In the genomic region with DNA sequence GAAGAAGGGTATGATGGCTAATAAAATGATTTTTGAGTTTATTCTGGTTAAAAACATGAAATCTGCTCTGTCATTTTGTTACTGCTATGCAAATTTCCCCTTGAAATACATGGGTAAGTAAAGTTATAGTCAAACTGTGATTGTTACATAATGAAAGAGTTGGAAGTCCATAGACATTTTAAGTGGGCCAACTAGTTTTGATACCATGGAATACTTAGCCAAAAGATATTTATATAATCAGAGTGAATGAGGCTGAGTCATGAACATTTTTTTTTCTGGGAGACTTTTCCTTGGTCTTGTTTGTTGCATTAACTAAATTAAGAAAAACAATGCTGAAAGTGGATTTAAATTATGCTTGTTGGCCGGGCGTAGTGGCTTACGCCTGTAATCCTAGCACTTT, we compare ENCODE assay signal across 2 cellular contexts.
TF ChIP-seq lines count a peak whose summit lies in the region.

No MANE protein-coding gene starts in this region.

TF ChIP-seq in liver, 16 proteins besides CTCF, POLR2A, EP300 and RAD21:
- TF ChIP-seq EGR1 (IDR thresholded peaks at IDR 0.05; ENCODE audit: low read depth in 2 of 2) (no peak), JUND (IDR thresholded peaks at IDR 0.05) (no peak), RXRA (IDR thresholded peaks at IDR 0.05) (no peak), HNF4G (IDR thresholded peaks at IDR 0.05) (no peak)
- TF ChIP-seq, protein P1, sequence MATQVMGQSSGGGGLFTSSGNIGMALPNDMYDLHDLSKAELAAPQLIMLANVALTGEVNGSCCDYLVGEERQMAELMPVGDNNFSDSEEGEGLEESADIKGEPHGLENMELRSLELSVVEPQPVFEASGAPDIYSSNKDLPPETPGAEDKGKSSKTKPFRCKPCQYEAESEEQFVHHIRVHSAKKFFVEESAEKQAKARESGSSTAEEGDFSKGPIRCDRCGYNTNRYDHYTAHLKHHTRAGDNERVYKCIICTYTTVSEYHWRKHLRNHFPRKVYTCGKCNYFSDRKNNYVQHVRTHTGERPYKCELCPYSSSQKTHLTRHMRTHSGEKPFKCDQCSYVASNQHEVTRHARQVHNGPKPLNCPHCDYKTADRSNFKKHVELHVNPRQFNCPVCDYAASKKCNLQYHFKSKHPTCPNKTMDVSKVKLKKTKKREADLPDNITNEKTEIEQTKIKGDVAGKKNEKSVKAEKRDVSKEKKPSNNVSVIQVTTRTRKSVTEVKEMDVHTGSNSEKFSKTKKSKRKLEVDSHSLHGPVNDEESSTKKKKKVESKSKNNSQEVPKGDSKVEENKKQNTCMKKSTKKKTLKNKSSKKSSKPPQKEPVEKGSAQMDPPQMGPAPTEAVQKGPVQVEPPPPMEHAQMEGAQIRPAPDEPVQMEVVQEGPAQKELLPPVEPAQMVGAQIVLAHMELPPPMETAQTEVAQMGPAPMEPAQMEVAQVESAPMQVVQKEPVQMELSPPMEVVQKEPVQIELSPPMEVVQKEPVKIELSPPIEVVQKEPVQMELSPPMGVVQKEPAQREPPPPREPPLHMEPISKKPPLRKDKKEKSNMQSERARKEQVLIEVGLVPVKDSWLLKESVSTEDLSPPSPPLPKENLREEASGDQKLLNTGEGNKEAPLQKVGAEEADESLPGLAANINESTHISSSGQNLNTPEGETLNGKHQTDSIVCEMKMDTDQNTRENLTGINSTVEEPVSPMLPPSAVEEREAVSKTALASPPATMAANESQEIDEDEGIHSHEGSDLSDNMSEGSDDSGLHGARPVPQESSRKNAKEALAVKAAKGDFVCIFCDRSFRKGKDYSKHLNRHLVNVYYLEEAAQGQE (IDR thresholded peaks at IDR 0.05) = no peak
- TF ChIP-seq, protein P2, sequence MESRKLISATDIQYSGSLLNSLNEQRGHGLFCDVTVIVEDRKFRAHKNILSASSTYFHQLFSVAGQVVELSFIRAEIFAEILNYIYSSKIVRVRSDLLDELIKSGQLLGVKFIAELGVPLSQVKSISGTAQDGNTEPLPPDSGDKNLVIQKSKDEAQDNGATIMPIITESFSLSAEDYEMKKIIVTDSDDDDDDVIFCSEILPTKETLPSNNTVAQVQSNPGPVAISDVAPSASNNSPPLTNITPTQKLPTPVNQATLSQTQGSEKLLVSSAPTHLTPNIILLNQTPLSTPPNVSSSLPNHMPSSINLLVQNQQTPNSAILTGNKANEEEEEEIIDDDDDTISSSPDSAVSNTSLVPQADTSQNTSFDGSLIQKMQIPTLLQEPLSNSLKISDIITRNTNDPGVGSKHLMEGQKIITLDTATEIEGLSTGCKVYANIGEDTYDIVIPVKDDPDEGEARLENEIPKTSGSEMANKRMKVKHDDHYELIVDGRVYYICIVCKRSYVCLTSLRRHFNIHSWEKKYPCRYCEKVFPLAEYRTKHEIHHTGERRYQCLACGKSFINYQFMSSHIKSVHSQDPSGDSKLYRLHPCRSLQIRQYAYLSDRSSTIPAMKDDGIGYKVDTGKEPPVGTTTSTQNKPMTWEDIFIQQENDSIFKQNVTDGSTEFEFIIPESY (IDR thresholded peaks at IDR 0.05) = no peak

TF ChIP-seq in HepG2, 621 proteins besides CTCF, POLR2A, EP300 and RAD21:
- TF ChIP-seq ZFP82 (CRISPR knock-in tag; IDR thresholded peaks at IDR 0.05; ENCODE audit: borderline replicate concordance) = no peak
- no peak for TF ChIP-seq ZNF670 (CRISPR knock-in tag; IDR thresholded peaks at IDR 0.05; ENCODE audit: borderline replicate concordance)
- TF ChIP-seq, protein P3, sequence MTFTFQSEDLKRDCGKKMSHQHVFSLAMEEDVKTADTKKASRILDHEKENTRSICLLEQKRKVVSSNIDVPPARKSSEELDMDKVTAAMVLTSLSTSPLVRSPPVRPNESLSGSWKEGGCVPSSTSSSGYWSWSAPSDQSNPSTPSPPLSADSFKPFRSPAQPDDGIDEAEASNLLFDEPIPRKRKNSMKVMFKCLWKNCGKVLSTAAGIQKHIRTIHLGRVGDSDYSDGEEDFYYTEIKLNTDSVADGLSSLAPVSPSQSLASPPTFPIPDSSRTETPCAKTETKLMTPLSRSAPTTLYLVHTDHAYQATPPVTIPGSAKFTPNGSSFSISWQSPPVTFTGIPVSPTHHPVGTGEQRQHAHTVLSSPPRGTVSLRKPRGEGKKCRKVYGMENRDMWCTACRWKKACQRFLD (CRISPR knock-in tag; IDR thresholded peaks at IDR 0.05; ENCODE audit: borderline replicate concordance) = no peak
- TF ChIP-seq PHF21A (CRISPR knock-in tag; IDR thresholded peaks at IDR 0.05) = no peak
- TF ChIP-seq EHMT2 (IDR thresholded peaks at IDR 0.05; ENCODE audit: borderline replicate concordance, low read depth, low read length) = no peak
- TF ChIP-seq ZNF607 (CRISPR knock-in tag; IDR thresholded peaks at IDR 0.05; ENCODE audit: borderline replicate concordance) = no peak
- no peak for TF ChIP-seq ZNF552 (CRISPR knock-in tag; IDR thresholded peaks at IDR 0.05; ENCODE audit: borderline replicate concordance)
- no peak for TF ChIP-seq POLR2AphosphoS5 (IDR thresholded peaks at IDR 0.05; ENCODE audit: low read depth, low read length)
- no peak for TF ChIP-seq ELK4 (CRISPR knock-in tag; IDR thresholded peaks at IDR 0.05; ENCODE audit: borderline replicate concordance)
- TF ChIP-seq RXRB (CRISPR knock-in tag; IDR thresholded peaks at IDR 0.05; ENCODE audit: borderline replicate concordance) = no peak
- no peak for TF ChIP-seq ZNF556 (CRISPR knock-in tag; IDR thresholded peaks at IDR 0.05; ENCODE audit: borderline replicate concordance)
- TF ChIP-seq MTA3 (CRISPR knock-in tag; IDR thresholded peaks at IDR 0.05) = no peak
- TF ChIP-seq ATF7-NPFF (CRISPR knock-in tag; IDR thresholded peaks at IDR 0.05; ENCODE audit: low read depth) = no peak
- TF ChIP-seq ATF2 (CRISPR knock-in tag; IDR thresholded peaks at IDR 0.05) = no peak
